22 cellular contexts compared by ENCODE assay signal in genomic region chr4:167906851-167907250, GRCh38.
A peak's percentile ranks its signal among the peaks of the same experiment; 100 is the strongest.
DNase-seq lines count a peak whose midpoint lies in the region; ATAC-seq, FAIRE-seq and TF ChIP-seq lines count a peak whose summit lies in the region.
"Had no signal": no experiment of that assay in that cellular context is flagged by ENCODE, and none has a peak within 500 bp of the region (broad histone marks: within the 10 kb centered on the region; RNA-seq: fewer than 3 reads in every experiment).

No MANE protein-coding gene starts in this region.

- H3K27ac Mint-ChIP-seq in HFFc6 (peak overlapping the region; percentile 63; the same call in 1 of the 2 replicates), astrocyte (ENCODE audit: unreplicated experiment) (no peak overlapping the region)
- H3K27ac Mint-ChIP-seq: CD4-positive, alpha-beta memory T cell had no signal

- H3K27ac ChIP-seq in astrocyte (ENCODE audit: low read depth, low read length), result no peak overlapping the region
- H3K27ac ChIP-seq: BLaER1 treated with 17β-estradiol and CSF1 and Interleukin-3, amounts not matched to agents 10 nM and 100 nM; RWPE1 had no signal

- H3K27me3 Mint-ChIP-seq in HFFc6 (ENCODE audit: insufficient read depth), result no peaks in the 10 kb centered on the region
- H3K27me3 Mint-ChIP-seq in astrocyte (ENCODE audit: low read depth, unreplicated experiment), result no peaks in the 10 kb centered on the region
- H3K27me3 Mint-ChIP-seq: CD4-positive, alpha-beta memory T cell had no signal

- H3K27me3 ChIP-seq in astrocyte (ENCODE audit: insufficient read depth, low read length), result no peaks in the 10 kb centered on the region
- H3K27me3 ChIP-seq: BLaER1 treated with 17β-estradiol and CSF1 and Interleukin-3, amounts not matched to agents 10 nM and 100 nM had no signal

- H2AFZ ChIP-seq in astrocyte (ENCODE audit: low read depth, low read length), result no peak overlapping the region

- no peaks in the 10 kb centered on the region for H3K79me2 ChIP-seq in astrocyte (ENCODE audit: insufficient read depth, low read length)

- TF ChIP-seq CTCF in HFFc6 (IDR thresholded peaks at IDR 0.05) (no peak), astrocyte (IDR thresholded peaks at IDR 0.05; ENCODE audit: insufficient read depth, low read depth, low read length) (no peak), fibroblast of pulmonary artery (IDR thresholded peaks at IDR 0.05; ENCODE audit: low read length, missing control alignments) (no peak)

- peaks cover 5% of the 10 kb centered on the region for H3K4me1 ChIP-seq in astrocyte (ENCODE audit: insufficient read depth, low read length)
- H3K4me1 ChIP-seq: BLaER1 treated with 17β-estradiol and CSF1 and Interleukin-3, amounts not matched to agents 10 nM and 100 nM had no signal

- H3K9me3 Mint-ChIP-seq in HFFc6 (peaks cover 9% of the 10 kb centered on the region), astrocyte (ENCODE audit: unreplicated experiment) (peaks cover 2% of the 10 kb centered on the region)

- no peaks in the 10 kb centered on the region for H4K20me1 ChIP-seq in astrocyte (ENCODE audit: insufficient read depth, low read length)
- H4K20me1 ChIP-seq: BLaER1 treated with 17β-estradiol and CSF1 and Interleukin-3, amounts not matched to agents 10 nM and 100 nM had no signal

- H3K36me3 Mint-ChIP-seq in HFFc6 (ENCODE audit: low read depth) (peaks cover 13% of the 10 kb centered on the region), astrocyte (ENCODE audit: low read depth, unreplicated experiment) (no peaks in the 10 kb centered on the region)
- H3K36me3 Mint-ChIP-seq: CD4-positive, alpha-beta memory T cell had no signal

- no peak overlapping the region for H3K9ac ChIP-seq in astrocyte (ENCODE audit: low read length)
- H3K9ac ChIP-seq: BLaER1 treated with 17β-estradiol and CSF1 and Interleukin-3, amounts not matched to agents 10 nM and 100 nM had no signal

- FAIRE-seq in astrocyte (lab: Jason Lieb, UNC) (no peak), urothelium cell line (lab: Jason Lieb, UNC) (no peak)

- no peak overlapping the region for H3K4me3 ChIP-seq in astrocyte (ENCODE audit: insufficient read depth, low read depth, low read length)
- H3K4me3 ChIP-seq in fibroblast of pulmonary artery (replicated peaks; ENCODE audit: low read depth, low read length), result no peak overlapping the region
- H3K4me3 ChIP-seq: BLaER1 treated with 17β-estradiol and CSF1 and Interleukin-3, amounts not matched to agents 10 nM and 100 nM had no signal

- H3K4me1 Mint-ChIP-seq in HFFc6 (ENCODE audit: low read depth) (peaks cover 49% of the 10 kb centered on the region), astrocyte (ENCODE audit: low read depth, unreplicated experiment) (peaks cover 3% of the 10 kb centered on the region)
- H3K4me1 Mint-ChIP-seq: CD4-positive, alpha-beta memory T cell had no signal

- H3K36me3 ChIP-seq in astrocyte (ENCODE audit: insufficient read depth, low read length), result no peaks in the 10 kb centered on the region
- H3K36me3 ChIP-seq: BLaER1 treated with 17β-estradiol and CSF1 and Interleukin-3, amounts not matched to agents 10 nM and 100 nM had no signal

- DNase-seq in HFFc6, result no peak
- DNase-seq in astrocyte (ENCODE audit: low read depth), result peak; percentile 18
- DNase-seq in fibroblast of pulmonary artery (ENCODE audit: low read depth), result peak; percentile 31
- peak; percentile 15 for DNase-seq in renal cortical epithelial cell (ENCODE audit: low read depth)
- no peak for DNase-seq in SKM-1 treated with dmso at 0.1 percent for 144 hours (lab: John Stamatoyannopoulos, UW; ENCODE audit: unreplicated experiment)
- no peak for DNase-seq in foreskin melanocyte
- DNase-seq in urothelium cell line (ENCODE audit: low spot score), result no peak
- DNase-seq: CD4-positive, alpha-beta memory T cell; DND-41; GDM1; NCI-H1092 treated with DMSO at 0.1 percent for 48 hours; NCI-H146; NCI-H2029; NCI-H2227 treated with DMSO at 0.1 percent for 48 hours; NCI-H524; NCI-H774; NK-92 treated with Interleukin-12 subunit alpha and Interleukin-12 subunit beta, amount 100 ng/mL, for 24 hours; SHP77 treated with DMSO at 0.1 percent for 48 hours had no signal

- 0 out of 2 replicates have a peak overlapping the region, but pooled peaks have one; percentile 11 for H3K4me3 Mint-ChIP-seq in HFFc6
- no peak overlapping the region for H3K4me3 Mint-ChIP-seq in astrocyte (ENCODE audit: unreplicated experiment)
- H3K4me3 Mint-ChIP-seq: CD4-positive, alpha-beta memory T cell had no signal

- no peak for ATAC-seq in GM19351 (IDR thresholded peaks at IDR 0.05; ENCODE audit: unreplicated experiment)
- ATAC-seq: SK-N-SH treated with all-trans-retinoic acid at 6 μM for 48 hours had no signal

- H3K4me2 ChIP-seq in astrocyte (ENCODE audit: low read length), result no peak overlapping the region
- H3K4me2 ChIP-seq: BLaER1 treated with 17β-estradiol and CSF1 and Interleukin-3, amounts not matched to agents 10 nM and 100 nM had no signal

- no peaks in the 10 kb centered on the region for H3K9me3 ChIP-seq in astrocyte (ENCODE audit: insufficient read depth, low read depth, low read length)
- H3K9me3 ChIP-seq: BLaER1 treated with 17β-estradiol and CSF1 and Interleukin-3, amounts not matched to agents 10 nM and 100 nM had no signal

Comparison
In these comparisons a context has a peak if more than half of its experiments do, and no peak if none do; other contexts are left out.
1. DNase-seq: peak in astrocyte (single experiment), fibroblast of pulmonary artery (single experiment) and renal cortical epithelial cell (single experiment); none in HFFc6 (single experiment), SKM-1 treated with dmso at 0.1 percent for 144 hours (single experiment), foreskin melanocyte (single experiment) and urothelium cell line (single experiment).